In the genomic region with DNA sequence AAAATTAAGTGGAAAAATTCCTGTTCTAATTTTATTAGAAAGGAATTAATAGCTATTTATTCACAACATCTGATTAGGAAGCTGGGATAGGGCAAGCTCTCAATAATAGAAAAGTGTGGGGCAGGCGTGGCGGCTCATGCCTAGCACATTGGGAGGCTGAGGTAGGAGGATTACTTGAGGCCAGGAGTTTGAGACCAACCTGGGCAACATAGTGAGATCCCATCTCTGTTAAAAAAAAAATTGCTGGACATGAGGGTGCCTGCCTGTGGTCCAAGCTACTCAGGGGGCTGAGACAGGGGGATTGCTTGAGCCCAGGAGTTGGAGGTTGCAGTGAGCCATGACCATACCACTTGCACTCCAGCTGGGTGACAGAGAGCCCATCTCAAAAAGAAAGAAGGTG, we compare ENCODE assay signal across 24 cellular contexts.
"Had no signal": no experiment of that assay in that cellular context is flagged by ENCODE, and none has a peak within 500 bp of the region (broad histone marks: within the 10 kb centered on the region; RNA-seq: fewer than 3 reads in every experiment).

No MANE protein-coding gene starts in this region.

- H3K27me3 Mint-ChIP-seq: naive thymus-derived CD8-positive, alpha-beta T cell; progenitor cell of endocrine pancreas; type B pancreatic cell had no signal

- FAIRE-seq: endometrium, frontal cortex, islet of Langerhans, pancreas, urothelium cell line had no signal

- DNase-seq: cortex of kidney; effector memory CD4-positive, alpha-beta T cell; heart left ventricle; hypothalamus; kidney glomerular epithelial cell; mammary epithelial cell; mucosa of descending colon; naive thymus-derived CD8-positive, alpha-beta T cell; occipital lobe; pancreas; right cardiac atrium; stimulated activated CD4-positive, alpha-beta T cell treated with anti-CD3 and anti-CD28 coated beads, Interleukin-2, amount 100 ng/mL, for 48 hours; stimulated activated naive CD4-positive, alpha-beta T cell; stomach; thyroid gland had no signal

- H3K4me3 Mint-ChIP-seq: type B pancreatic cell had no signal

- H3K36me3 ChIP-seq: heart left ventricle, pancreas, stomach, thyroid gland had no signal

- H3K9me3 ChIP-seq: mucosa of descending colon, pancreas, stomach, thyroid gland had no signal

- H3K4me1 ChIP-seq: thyroid gland had no signal

- H3K27me3 ChIP-seq: heart left ventricle, pancreas, stomach, thyroid gland had no signal

- H3K27ac ChIP-seq: heart left ventricle, pancreas, stomach, thyroid gland had no signal

- H3K4me3 ChIP-seq: heart left ventricle, mucosa of descending colon, pancreas, smooth muscle cell, stomach, thyroid gland had no signal

- H3K27ac Mint-ChIP-seq: progenitor cell of endocrine pancreas, type B pancreatic cell had no signal

- ATAC-seq: esophagus mucosa; heart left ventricle; left lobe of liver; mucosa of descending colon; naive thymus-derived CD8-positive, alpha-beta T cell; pancreas; right cardiac atrium had no signal

- H3K4me2 ChIP-seq: smooth muscle cell had no signal
